13 cellular contexts compared by ENCODE assay signal in genomic region chr3:46982581-46982980, GRCh38. TPM values are rescaled to one million over a fixed set of nuclear protein-coding genes. Genes with fewer than 3 reads are reported as not detected.
DNase-seq lines count a peak whose midpoint lies in the region; ATAC-seq and TF ChIP-seq lines count a peak whose summit lies in the region.
"Had no signal": no experiment of that assay in that cellular context is flagged by ENCODE, and none has a peak within 500 bp of the region (broad histone marks: within the 10 kb centered on the region; RNA-seq: fewer than 3 reads in every experiment).

No MANE protein-coding gene starts in this region.

- intact Hi-C loops in activated CD4-positive, alpha-beta T cell treated with anti-CD3 and anti-CD28 coated beads, Interleukin-2, amount 10 ng/mL, durations not matched to agents 24 days and 14 days (cut with micrococcal nuclease): no loop called here
- intact Hi-C loops in left ventricle myocardium superior (cut with micrococcal nuclease): no loop called here

- no peak for TF ChIP-seq CTCF in smooth muscle cell (IDR thresholded peaks at IDR 0.05; ENCODE audit: borderline replicate concordance, insufficient read depth, poor library complexity, severe bottlenecking)

- no peaks in the 10 kb centered on the region for H3K27me3 ChIP-seq in smooth muscle cell (ENCODE audit: low read depth)
- H3K27me3 ChIP-seq: ovary had no signal

- H3K9me3 ChIP-seq in smooth muscle cell (replicated peaks; ENCODE audit: low read depth): no peaks in the 10 kb centered on the region
- H3K9me3 ChIP-seq: A549, ovary had no signal

- H3K4me3 Mint-ChIP-seq in activated CD4-positive, alpha-beta T cell treated with anti-CD3 and anti-CD28 coated beads, Interleukin-2, amount 10 ng/mL, durations not matched to agents 24 days and 14 days: no peak overlapping the region
- H3K4me3 Mint-ChIP-seq in T-cell: peak overlapping the region in 1 of 3 donors; percentile 25

- WGBS in smooth muscle cell (ENCODE audit: low lambda C conversion rate): 67% methylated on average over 2 of the region's 2 CpGs

- no peak overlapping the region for H3K4me2 ChIP-seq in smooth muscle cell

- H3K9ac ChIP-seq in smooth muscle cell (ENCODE audit: low read depth): peak overlapping the region; percentile 51

- peaks cover 63% of the 10 kb centered on the region for H3K4me1 Mint-ChIP-seq in activated CD4-positive, alpha-beta T cell treated with anti-CD3 and anti-CD28 coated beads, Interleukin-2, amount 10 ng/mL, durations not matched to agents 24 days and 14 days
- peaks cover 70 to 83% (median 78%) of the 10 kb centered on the region in 3 donors for H3K4me1 Mint-ChIP-seq in T-cell

- DNase-seq in activated CD4-positive, alpha-beta T cell treated with anti-CD3 and anti-CD28 coated beads, Interleukin-2, amount 10 ng/mL, durations not matched to agents 24 days and 14 days: no peak
- no peak for DNase-seq in activated CD4-positive, alpha-beta T cell treated with anti-CD3 and anti-CD28 coated beads for 48 hours
- DNase-seq in T-cell (no peak), left ventricle myocardium superior (peak; percentile 16), smooth muscle cell (lab: John Stamatoyannopoulos, UW; ENCODE audit: unreplicated experiment) (no peak), SK-N-DZ (ENCODE audit: low spot score) (no peak), SKM-1 treated with dmso at 0.1 percent for 144 hours (lab: John Stamatoyannopoulos, UW; ENCODE audit: unreplicated experiment) (no peak)
- DNase-seq: activated effector memory CD4-positive, alpha-beta T cell treated with Interleukin-2 at 50 U/mL for 16 hours; DMS79; ovary; RPMI8226 had no signal

- peaks cover 12% of the 10 kb centered on the region for H3K4me1 ChIP-seq in smooth muscle cell (ENCODE audit: low read depth)

- no peak overlapping the region for H3K4me3 ChIP-seq in smooth muscle cell
- H3K4me3 ChIP-seq: A549, ovary had no signal

- H3K27ac ChIP-seq in smooth muscle cell (ENCODE audit: low read depth): peak overlapping the region; percentile 76
- H3K27ac ChIP-seq: ovary had no signal

- peak overlapping the region; percentile 70 for H3K27ac Mint-ChIP-seq in activated CD4-positive, alpha-beta T cell treated with anti-CD3 and anti-CD28 coated beads, Interleukin-2, amount 10 ng/mL, durations not matched to agents 24 days and 14 days
- H3K27ac Mint-ChIP-seq in T-cell: peak overlapping the region; percentile 84 to 92

- peaks cover 6% of the 10 kb centered on the region for H3K36me3 Mint-ChIP-seq in activated CD4-positive, alpha-beta T cell treated with anti-CD3 and anti-CD28 coated beads, Interleukin-2, amount 10 ng/mL, durations not matched to agents 24 days and 14 days (ENCODE audit: low read depth)
- peaks cover 6% of the 10 kb centered on the region for H3K36me3 Mint-ChIP-seq in T-cell

- ATAC-seq in T-cell (replicated peaks in 1 of 4): no peak
- no peak for ATAC-seq in left ventricle myocardium superior
- ATAC-seq in GM18868 (IDR thresholded peaks at IDR 0.05; ENCODE audit: unreplicated experiment): no peak
- ATAC-seq: A549 had no signal

- POLR2A ChIA-PET in T-cell (lab: Charles Lee): no interaction called here

- H3K79me2 ChIP-seq in smooth muscle cell (ENCODE audit: low read depth): no peaks in the 10 kb centered on the region

- no peaks in the 10 kb centered on the region for H3K36me3 ChIP-seq in smooth muscle cell (ENCODE audit: low read depth)
- H3K36me3 ChIP-seq: ovary had no signal

- H3K9me3 Mint-ChIP-seq in activated CD4-positive, alpha-beta T cell treated with anti-CD3 and anti-CD28 coated beads, Interleukin-2, amount 10 ng/mL, durations not matched to agents 24 days and 14 days: no peaks in the 10 kb centered on the region
- H3K9me3 Mint-ChIP-seq in T-cell: no peaks in the 10 kb centered on the region

- H2AFZ ChIP-seq in smooth muscle cell (ENCODE audit: low read depth): no peak overlapping the region

- H4K20me1 ChIP-seq in smooth muscle cell (ENCODE audit: low read depth): no peaks in the 10 kb centered on the region

- no peaks in the 10 kb centered on the region for H3K27me3 Mint-ChIP-seq in activated CD4-positive, alpha-beta T cell treated with anti-CD3 and anti-CD28 coated beads, Interleukin-2, amount 10 ng/mL, durations not matched to agents 24 days and 14 days
- no peaks in the 10 kb centered on the region for H3K27me3 Mint-ChIP-seq in T-cell

- H3F3A ChIP-seq in smooth muscle cell (ENCODE audit: low read depth): peaks cover 1% of the 10 kb centered on the region

- CTCF ChIA-PET in T-cell (lab: Charles Lee): interaction anchor here (0.7 to 1.3 kb wide), 2 partner anchors 16 to 24 kb away, joined by 3 to 6 read pairs; no protein-coding TSS in a partner anchor

RNA-seq across cellular contexts. Expression of gene NBEAL2, which starts 3.1 kb away (rescaled TPM):
- total RNA-seq in activated CD4-positive, alpha-beta T cell treated with anti-CD3 and anti-CD28 coated beads, Interleukin-2, amount 10 ng/mL, durations not matched to agents 24 days and 14 days: 115 and 119 TPM in 2 replicates
- total RNA-seq in T-cell: 100 to 1,000 TPM; 141 to 206 (median 182) TPM
- total RNA-seq in left ventricle myocardium superior: 11.4 TPM
- total RNA-seq in smooth muscle cell: 11.0 and 11.9 TPM in 2 replicates
- 4.1 and 26.8 TPM in 2 replicates for polyA plus RNA-seq in smooth muscle cell
- 16.6 and 28.4 TPM in 2 replicates for polyA plus RNA-seq in SK-N-DZ (2014; cell fraction: cytosol; rRNA removed)
- polyA plus RNA-seq in SK-N-DZ (2014; cell fraction: nucleus; rRNA removed): 172 and 188 TPM in 2 replicates

RNA-seq across cellular contexts. Expression of gene CCDC12, which starts 6.0 kb away (rescaled TPM):
- 55.3 and 66.2 TPM in 2 replicates for total RNA-seq in activated CD4-positive, alpha-beta T cell treated with anti-CD3 and anti-CD28 coated beads, Interleukin-2, amount 10 ng/mL, durations not matched to agents 24 days and 14 days
- total RNA-seq in T-cell (10 to 100 TPM; 66.5 to 78.4 (median 72.8) TPM), left ventricle myocardium superior (29.6 TPM), smooth muscle cell (12.5 and 23.9 TPM in 2 replicates)
- 52.4 and 69.0 TPM in 2 replicates for polyA plus RNA-seq in smooth muscle cell
- 35.9 and 41.7 TPM in 2 replicates for polyA plus RNA-seq in SK-N-DZ (2014; cell fraction: cytosol; rRNA removed)
- 17.9 and 25.1 TPM in 2 replicates for polyA plus RNA-seq in SK-N-DZ (2014; cell fraction: nucleus; rRNA removed)
